Comparison of ENCODE assay signal across 16 cellular contexts in the genomic region with DNA sequence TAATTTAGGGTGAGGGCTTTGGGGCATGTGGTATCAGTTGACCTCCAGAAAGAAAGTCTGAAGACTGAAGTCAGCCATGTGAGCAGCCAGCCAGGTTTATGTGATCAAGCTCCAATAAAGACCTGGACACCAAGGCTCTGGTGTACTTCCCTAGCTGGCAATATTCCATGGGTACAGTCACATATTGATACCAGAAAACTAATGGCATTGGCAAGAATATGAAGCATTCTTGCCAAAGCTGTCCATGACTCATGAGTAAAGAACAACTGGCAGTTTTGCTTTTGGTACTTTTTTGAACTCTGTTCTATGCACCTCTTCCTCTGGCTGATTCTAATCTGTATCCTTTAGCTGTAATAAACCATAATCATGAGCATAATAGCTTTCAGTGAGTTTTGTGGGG.
A peak's percentile ranks its signal among the peaks of the same experiment; 100 is the strongest.
DNase-seq lines count a peak whose midpoint lies in the region; ATAC-seq lines count a peak whose summit lies in the region.
"Had no signal": no experiment of that assay in that cellular context is flagged by ENCODE, and none has a peak within 500 bp of the region (broad histone marks: within the 10 kb centered on the region; RNA-seq: fewer than 3 reads in every experiment).

No MANE protein-coding gene starts in this region.

- no peaks in the 10 kb centered on the region for H3K4me1 Mint-ChIP-seq in T-cell
- H3K4me1 Mint-ChIP-seq in activated T-cell treated with anti-CD3 and anti-CD28 coated beads, Interleukin-2, amount 50 U/mL, for 4 hours (ENCODE audit: low read depth), result no peaks in the 10 kb centered on the region
- H3K4me1 Mint-ChIP-seq: B cell had no signal

- CTCF ChIA-PET in T-cell (lab: Charles Lee), result no interaction called here

- H3K27ac Mint-ChIP-seq in T-cell, result no peak overlapping the region
- H3K27ac Mint-ChIP-seq: activated CD8-positive, alpha-beta T cell treated with anti-CD3 and anti-CD28 coated beads, Interleukin-2, amount 10 ng/mL, durations not matched to agents 7 days and 5 days; B cell had no signal

- peaks cover 0 to 4% (median 0%) of the 10 kb centered on the region in 3 donors for H3K9me3 Mint-ChIP-seq in T-cell
- H3K9me3 Mint-ChIP-seq in activated T-cell treated with anti-CD3 and anti-CD28 coated beads, Interleukin-2, amount 50 U/mL, for 4 hours, result no peaks in the 10 kb centered on the region

- POLR2A ChIA-PET in T-cell (lab: Charles Lee), result no interaction called here

- H3K27me3 Mint-ChIP-seq in T-cell, result peaks cover 0 to 5% of the 10 kb centered on the region in 2 donors
- H3K27me3 Mint-ChIP-seq in activated T-cell treated with anti-CD3 and anti-CD28 coated beads, Interleukin-2, amount 50 U/mL, for 4 hours (ENCODE audit: low read depth), result peaks cover 5% of the 10 kb centered on the region
- H3K27me3 Mint-ChIP-seq: B cell had no signal

- no peaks in the 10 kb centered on the region for H3K36me3 Mint-ChIP-seq in T-cell
- no peaks in the 10 kb centered on the region for H3K36me3 Mint-ChIP-seq in activated T-cell treated with anti-CD3 and anti-CD28 coated beads, Interleukin-2, amount 50 U/mL, for 4 hours (ENCODE audit: insufficient read depth)

- no peak for ATAC-seq in HG02588 (IDR thresholded peaks at IDR 0.05; ENCODE audit: unreplicated experiment)
- ATAC-seq in T-cell (replicated peaks in 1 of 4), result no peak
- no peak for ATAC-seq in activated T-cell treated with anti-CD3 and anti-CD28 coated beads, Interleukin-2, amount 50 U/mL, for 4 hours
- ATAC-seq: activated CD8-positive, alpha-beta T cell treated with anti-CD3 and anti-CD28 coated beads, Interleukin-2, amount 10 ng/mL, durations not matched to agents 7 days and 5 days had no signal

- DNase-seq in Daoy (ENCODE audit: low read depth) (peak; percentile 38), NCI-H2196 treated with DMSO at 0.1 percent for 48 hours (lab: John Stamatoyannopoulos, UW; ENCODE audit: unreplicated experiment) (peak; percentile 29), dermis blood vessel endothelial cell (peak; percentile 74), lung microvascular endothelial cell (ENCODE audit: low read depth in 2 of 2) (peak; percentile 74 to 77), T-cell (no peak), SW 1271 (lab: John Stamatoyannopoulos, UW) (no peak)
- DNase-seq in activated T-cell treated with anti-CD3 and anti-CD28 coated beads, Interleukin-2, amount 50 U/mL, for 4 hours, result no peak
- DNase-seq: activated CD8-positive, alpha-beta T cell treated with anti-CD3 and anti-CD28 coated beads, Interleukin-2, amount 10 ng/mL, durations not matched to agents 7 days and 5 days; activated effector memory CD4-positive, alpha-beta T cell treated with anti-CD3 and anti-CD28 coated beads, Interleukin-2, amount 50 U/mL, for 16 hours; aorta; DND-41; effector CD4-positive, alpha-beta T cell; stimulated activated CD4-positive, alpha-beta T cell treated with anti-CD3 and anti-CD28 coated beads, Interleukin-15, amount 100 ng/mL, for 24 hours; substantia nigra had no signal

- H3K4me3 Mint-ChIP-seq in T-cell, result no peak overlapping the region
- H3K4me3 Mint-ChIP-seq in activated T-cell treated with anti-CD3 and anti-CD28 coated beads, Interleukin-2, amount 50 U/mL, for 4 hours, result no peak overlapping the region
- H3K4me3 Mint-ChIP-seq: activated CD8-positive, alpha-beta T cell treated with anti-CD3 and anti-CD28 coated beads, Interleukin-2, amount 10 ng/mL, durations not matched to agents 7 days and 5 days; B cell had no signal

Comparison
In these comparisons a context has a peak if more than half of its experiments do, and no peak if none do; other contexts are left out.
1. DNase-seq: peak in Daoy (single experiment), NCI-H2196 treated with DMSO at 0.1 percent for 48 hours (single experiment), dermis blood vessel endothelial cell (single experiment) and lung microvascular endothelial cell (2 of 2); none in T-cell (0 of 34), activated T-cell treated with anti-CD3 and anti-CD28 coated beads, Interleukin-2, amount 50 U/mL, for 4 hours (single experiment) and SW 1271 (0 of 2).